Comparison of ENCODE assay signal across 1 cellular context in the genomic region with DNA sequence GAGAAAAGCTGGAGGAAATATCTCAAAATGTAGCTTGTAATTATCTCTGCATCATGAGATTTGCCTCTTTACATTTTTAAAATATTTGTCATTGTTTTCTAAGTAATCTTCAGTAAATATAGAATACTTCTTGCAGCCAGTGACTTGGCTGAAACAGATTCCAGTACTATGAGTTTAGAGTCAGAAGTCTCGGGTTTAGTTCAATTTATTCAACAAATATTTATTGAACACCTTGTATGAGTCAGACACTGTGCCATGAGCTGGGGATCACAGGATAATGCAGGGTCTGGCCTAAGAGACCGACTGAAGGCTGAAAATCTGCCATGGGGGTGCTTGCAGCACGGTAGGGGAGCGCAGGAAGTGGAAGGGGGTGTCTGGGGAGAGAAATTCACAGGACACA.
TF ChIP-seq lines count a peak whose summit lies in the region.

No MANE protein-coding gene starts in this region.

TF ChIP-seq in GM23338, 12 proteins besides CTCF, POLR2A, EP300 and RAD21 (continued from another document):
- no peak for TF ChIP-seq CREB1 (CRISPR knock-in tag; IDR thresholded peaks at IDR 0.05; ENCODE audit: low read depth)
- TF ChIP-seq, protein P1, sequence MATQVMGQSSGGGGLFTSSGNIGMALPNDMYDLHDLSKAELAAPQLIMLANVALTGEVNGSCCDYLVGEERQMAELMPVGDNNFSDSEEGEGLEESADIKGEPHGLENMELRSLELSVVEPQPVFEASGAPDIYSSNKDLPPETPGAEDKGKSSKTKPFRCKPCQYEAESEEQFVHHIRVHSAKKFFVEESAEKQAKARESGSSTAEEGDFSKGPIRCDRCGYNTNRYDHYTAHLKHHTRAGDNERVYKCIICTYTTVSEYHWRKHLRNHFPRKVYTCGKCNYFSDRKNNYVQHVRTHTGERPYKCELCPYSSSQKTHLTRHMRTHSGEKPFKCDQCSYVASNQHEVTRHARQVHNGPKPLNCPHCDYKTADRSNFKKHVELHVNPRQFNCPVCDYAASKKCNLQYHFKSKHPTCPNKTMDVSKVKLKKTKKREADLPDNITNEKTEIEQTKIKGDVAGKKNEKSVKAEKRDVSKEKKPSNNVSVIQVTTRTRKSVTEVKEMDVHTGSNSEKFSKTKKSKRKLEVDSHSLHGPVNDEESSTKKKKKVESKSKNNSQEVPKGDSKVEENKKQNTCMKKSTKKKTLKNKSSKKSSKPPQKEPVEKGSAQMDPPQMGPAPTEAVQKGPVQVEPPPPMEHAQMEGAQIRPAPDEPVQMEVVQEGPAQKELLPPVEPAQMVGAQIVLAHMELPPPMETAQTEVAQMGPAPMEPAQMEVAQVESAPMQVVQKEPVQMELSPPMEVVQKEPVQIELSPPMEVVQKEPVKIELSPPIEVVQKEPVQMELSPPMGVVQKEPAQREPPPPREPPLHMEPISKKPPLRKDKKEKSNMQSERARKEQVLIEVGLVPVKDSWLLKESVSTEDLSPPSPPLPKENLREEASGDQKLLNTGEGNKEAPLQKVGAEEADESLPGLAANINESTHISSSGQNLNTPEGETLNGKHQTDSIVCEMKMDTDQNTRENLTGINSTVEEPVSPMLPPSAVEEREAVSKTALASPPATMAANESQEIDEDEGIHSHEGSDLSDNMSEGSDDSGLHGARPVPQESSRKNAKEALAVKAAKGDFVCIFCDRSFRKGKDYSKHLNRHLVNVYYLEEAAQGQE (IDR thresholded peaks at IDR 0.05; ENCODE audit: unreplicated experiment), result no peak
- no peak for TF ChIP-seq POLR2AphosphoS5 (IDR thresholded peaks at IDR 0.05; ENCODE audit: low read depth)
- TF ChIP-seq, protein P2, sequence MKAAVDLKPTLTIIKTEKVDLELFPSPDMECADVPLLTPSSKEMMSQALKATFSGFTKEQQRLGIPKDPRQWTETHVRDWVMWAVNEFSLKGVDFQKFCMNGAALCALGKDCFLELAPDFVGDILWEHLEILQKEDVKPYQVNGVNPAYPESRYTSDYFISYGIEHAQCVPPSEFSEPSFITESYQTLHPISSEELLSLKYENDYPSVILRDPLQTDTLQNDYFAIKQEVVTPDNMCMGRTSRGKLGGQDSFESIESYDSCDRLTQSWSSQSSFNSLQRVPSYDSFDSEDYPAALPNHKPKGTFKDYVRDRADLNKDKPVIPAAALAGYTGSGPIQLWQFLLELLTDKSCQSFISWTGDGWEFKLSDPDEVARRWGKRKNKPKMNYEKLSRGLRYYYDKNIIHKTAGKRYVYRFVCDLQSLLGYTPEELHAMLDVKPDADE (IDR thresholded peaks at IDR 0.05), result no peak
- TF ChIP-seq NANOG (IDR thresholded peaks at IDR 0.05; ENCODE audit: borderline replicate concordance), result no peak
- no peak for TF ChIP-seq STAT1 (IDR thresholded peaks at IDR 0.05; ENCODE audit: unreplicated experiment)
- TF ChIP-seq, protein P3, sequence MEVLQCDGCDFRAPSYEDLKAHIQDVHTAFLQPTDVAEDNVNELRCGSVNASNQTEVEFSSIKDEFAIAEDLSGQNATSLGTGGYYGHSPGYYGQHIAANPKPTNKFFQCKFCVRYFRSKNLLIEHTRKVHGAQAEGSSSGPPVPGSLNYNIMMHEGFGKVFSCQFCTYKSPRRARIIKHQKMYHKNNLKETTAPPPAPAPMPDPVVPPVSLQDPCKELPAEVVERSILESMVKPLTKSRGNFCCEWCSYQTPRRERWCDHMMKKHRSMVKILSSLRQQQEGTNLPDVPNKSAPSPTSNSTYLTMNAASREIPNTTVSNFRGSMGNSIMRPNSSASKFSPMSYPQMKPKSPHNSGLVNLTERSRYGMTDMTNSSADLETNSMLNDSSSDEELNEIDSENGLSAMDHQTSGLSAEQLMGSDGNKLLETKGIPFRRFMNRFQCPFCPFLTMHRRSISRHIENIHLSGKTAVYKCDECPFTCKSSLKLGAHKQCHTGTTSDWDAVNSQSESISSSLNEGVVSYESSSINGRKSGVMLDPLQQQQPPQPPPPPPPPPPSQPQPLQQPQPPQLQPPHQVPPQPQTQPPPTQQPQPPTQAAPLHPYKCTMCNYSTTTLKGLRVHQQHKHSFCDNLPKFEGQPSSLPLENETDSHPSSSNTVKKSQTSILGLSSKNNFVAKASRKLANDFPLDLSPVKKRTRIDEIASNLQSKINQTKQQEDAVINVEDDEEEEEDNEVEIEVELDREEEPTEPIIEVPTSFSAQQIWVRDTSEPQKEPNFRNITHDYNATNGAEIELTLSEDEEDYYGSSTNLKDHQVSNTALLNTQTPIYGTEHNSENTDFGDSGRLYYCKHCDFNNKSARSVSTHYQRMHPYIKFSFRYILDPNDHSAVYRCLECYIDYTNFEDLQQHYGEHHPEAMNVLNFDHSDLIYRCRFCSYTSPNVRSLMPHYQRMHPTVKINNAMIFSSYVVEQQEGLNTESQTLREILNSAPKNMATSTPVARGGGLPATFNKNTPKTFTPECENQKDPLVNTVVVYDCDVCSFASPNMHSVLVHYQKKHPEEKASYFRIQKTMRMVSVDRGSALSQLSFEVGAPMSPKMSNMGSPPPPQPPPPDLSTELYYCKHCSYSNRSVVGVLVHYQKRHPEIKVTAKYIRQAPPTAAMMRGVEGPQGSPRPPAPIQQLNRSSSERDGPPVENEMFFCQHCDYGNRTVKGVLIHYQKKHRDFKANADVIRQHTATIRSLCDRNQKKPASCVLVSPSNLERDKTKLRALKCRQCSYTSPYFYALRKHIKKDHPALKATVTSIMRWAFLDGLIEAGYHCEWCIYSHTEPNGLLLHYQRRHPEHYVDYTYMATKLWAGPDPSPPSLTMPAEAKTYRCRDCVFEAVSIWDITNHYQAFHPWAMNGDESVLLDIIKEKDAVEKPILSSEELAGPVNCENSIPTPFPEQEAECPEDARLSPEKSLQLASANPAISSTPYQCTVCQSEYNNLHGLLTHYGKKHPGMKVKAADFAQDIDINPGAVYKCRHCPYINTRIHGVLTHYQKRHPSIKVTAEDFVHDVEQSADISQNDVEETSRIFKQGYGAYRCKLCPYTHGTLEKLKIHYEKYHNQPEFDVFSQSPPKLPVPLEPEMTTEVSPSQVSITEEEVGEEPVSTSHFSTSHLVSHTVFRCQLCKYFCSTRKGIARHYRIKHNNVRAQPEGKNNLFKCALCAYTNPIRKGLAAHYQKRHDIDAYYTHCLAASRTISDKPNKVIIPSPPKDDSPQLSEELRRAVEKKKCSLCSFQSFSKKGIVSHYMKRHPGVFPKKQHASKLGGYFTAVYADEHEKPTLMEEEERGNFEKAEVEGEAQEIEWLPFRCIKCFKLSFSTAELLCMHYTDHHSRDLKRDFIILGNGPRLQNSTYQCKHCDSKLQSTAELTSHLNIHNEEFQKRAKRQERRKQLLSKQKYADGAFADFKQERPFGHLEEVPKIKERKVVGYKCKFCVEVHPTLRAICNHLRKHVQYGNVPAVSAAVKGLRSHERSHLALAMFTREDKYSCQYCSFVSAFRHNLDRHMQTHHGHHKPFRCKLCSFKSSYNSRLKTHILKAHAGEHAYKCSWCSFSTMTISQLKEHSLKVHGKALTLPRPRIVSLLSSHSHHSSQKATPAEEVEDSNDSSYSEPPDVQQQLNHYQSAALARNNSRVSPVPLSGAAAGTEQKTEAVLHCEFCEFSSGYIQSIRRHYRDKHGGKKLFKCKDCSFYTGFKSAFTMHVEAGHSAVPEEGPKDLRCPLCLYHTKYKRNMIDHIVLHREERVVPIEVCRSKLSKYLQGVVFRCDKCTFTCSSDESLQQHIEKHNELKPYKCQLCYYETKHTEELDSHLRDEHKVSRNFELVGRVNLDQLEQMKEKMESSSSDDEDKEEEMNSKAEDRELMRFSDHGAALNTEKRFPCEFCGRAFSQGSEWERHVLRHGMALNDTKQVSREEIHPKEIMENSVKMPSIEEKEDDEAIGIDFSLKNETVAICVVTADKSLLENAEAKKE (CRISPR knock-in tag; IDR thresholded peaks at IDR 0.05), result no peak
- TF ChIP-seq EZH2 (IDR thresholded peaks at IDR 0.05; ENCODE audit: low read depth, unreplicated experiment), result no peak
